8 cellular contexts compared by ENCODE assay signal in the genomic region with DNA sequence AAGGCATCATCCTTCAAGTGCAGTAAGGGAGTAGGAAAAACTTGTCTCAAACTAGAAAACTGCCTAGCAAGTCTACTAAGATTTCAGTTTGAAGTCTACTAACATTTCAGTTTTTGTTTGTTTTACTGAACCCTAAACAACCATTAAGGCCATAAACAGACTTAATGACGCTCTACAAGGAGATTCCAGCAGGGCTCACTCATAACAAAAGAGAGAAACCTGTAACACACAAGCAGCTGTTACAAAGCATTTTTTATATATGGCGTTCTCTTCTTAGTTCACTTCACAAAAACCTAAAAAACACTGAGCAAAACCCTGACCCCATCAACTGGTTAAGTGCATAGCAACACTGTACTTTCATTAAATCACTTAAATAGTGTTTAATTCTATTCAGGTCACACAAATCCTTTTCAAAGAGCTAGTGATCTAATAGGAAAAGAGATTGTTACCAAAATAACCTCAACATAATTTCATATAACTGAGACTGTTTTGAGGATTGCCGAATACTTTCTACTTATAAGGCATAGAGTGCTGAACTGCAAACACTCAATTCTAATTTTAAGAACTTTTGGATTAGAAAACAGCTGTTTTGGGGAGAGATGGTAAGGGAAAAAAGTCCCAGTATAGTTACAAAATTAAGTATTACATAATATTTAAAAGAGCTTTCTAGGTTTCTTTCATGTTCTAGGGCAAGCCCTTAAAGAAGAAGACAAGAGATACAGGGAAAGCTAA. TPM values are rescaled to one million over a fixed set of nuclear protein-coding genes. Genes with fewer than 3 reads are reported as not detected.
DNase-seq lines count a peak whose midpoint lies in the region; ATAC-seq and TF ChIP-seq lines count a peak whose summit lies in the region.

No MANE protein-coding gene starts in this region.

- peak overlapping the region; percentile 84 for H3K4me3 ChIP-seq in thymus (ENCODE audit: low read length)

- 58% methylated on average over 3 of the region's 3 CpGs for WGBS in thymus

- no peak for ATAC-seq in GM19452 (IDR thresholded peaks at IDR 0.05; ENCODE audit: unreplicated experiment)
- ATAC-seq in left colon: no peak
- no peak for ATAC-seq in HG03135 (IDR thresholded peaks at IDR 0.05; ENCODE audit: unreplicated experiment)

- H3K27ac ChIP-seq in C4-2B (peak overlapping the region; percentile 100; the same call in 1 of the 2 replicates), angular gyrus (ENCODE audit: low read depth, low read length) (peak overlapping the region; percentile 44), thymus (ENCODE audit: low read depth) (peak overlapping the region; percentile 15)

- TF ChIP-seq CTCF in C4-2B (conservative IDR thresholded peaks at IDR 0.05): no peak

- no peaks in the 10 kb centered on the region for H3K36me3 ChIP-seq in thymus (ENCODE audit: control insufficient read depth, insufficient read depth)

- intact Hi-C loops in left colon (cut with DNase I, micrococcal nuclease): no loop called here

- H3K4me1 ChIP-seq in thymus (ENCODE audit: control insufficient read depth, insufficient read depth, low read length): no peaks in the 10 kb centered on the region

- no peaks in the 10 kb centered on the region for H3K9me3 ChIP-seq in thymus (ENCODE audit: control insufficient read depth)

- DNase-seq in HT-29 (ENCODE audit: low spot score) (peak; percentile 58), kidney glomerular epithelial cell (lab: John Stamatoyannopoulos, UW) (peak; percentile 45), left colon (no peak)

- H3K27me3 ChIP-seq in thymus (ENCODE audit: control insufficient read depth, insufficient read depth): no peaks in the 10 kb centered on the region

RNA-seq across cellular contexts. Expression of gene B3GALNT2, which starts 1.5 kb away (rescaled TPM):
- 20.1 and 30.9 TPM in 2 replicates for total RNA-seq in HT-29 (2014; rRNA removed; shearing (Covaris generic))
- 2.8 TPM for polyA plus RNA-seq in thymus
- 10 to 100 TPM; 18.6 to 18.7 TPM for total RNA-seq in left colon

Comparison
In these comparisons a context has a peak if more than half of its experiments do, and no peak if none do; other contexts are left out.
1. H3K27ac ChIP-seq: peak in every context shown above with its lines; median percentile 100 in C4-2B; 44 in angular gyrus; 15 in thymus.
2. DNase-seq: peak in HT-29 (single experiment) and kidney glomerular epithelial cell (single experiment); none in left colon (0 of 2).